In the genomic region with DNA sequence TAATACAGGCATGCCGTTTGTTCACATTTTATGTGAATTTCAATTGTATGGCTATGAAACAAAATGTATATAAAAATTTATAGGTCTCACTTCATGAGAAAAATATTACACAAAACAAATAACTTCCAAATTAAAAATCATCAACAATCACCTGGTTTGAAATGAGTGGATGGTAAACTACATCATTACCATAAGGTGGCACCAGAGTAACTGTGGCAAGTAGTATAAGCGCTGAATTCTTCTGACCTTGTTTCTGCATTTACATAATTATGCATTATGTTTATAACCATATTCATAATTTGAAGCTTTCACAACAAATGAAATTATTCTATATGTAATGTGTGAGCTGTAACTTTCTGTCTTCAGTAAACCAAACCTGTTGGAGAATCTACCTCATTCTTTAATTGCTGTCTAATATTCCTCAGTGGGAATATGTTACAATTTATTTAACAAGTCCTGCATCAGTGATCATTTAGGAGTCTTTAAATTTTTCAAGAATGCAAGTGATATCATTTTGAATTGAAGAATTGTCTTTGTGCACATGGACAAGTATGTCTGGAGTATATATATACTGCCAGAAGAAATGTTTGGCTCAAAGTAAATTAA, we compare ENCODE assay signal across 12 cellular contexts. TPM values are rescaled to one million over a fixed set of nuclear protein-coding genes. Genes with fewer than 3 reads are reported as not detected.
DNase-seq lines count a peak whose midpoint lies in the region; ATAC-seq, FAIRE-seq and TF ChIP-seq lines count a peak whose summit lies in the region.
"Had no signal": no experiment of that assay in that cellular context is flagged by ENCODE, and none has a peak within 500 bp of the region (broad histone marks: within the 10 kb centered on the region; RNA-seq: fewer than 3 reads in every experiment).

No MANE protein-coding gene starts in this region.

- ATAC-seq in Right ventricle myocardium inferior (no peak), esophagus mucosa (no peak), GM19324 (IDR thresholded peaks at IDR 0.05; ENCODE audit: low FRiP score, unreplicated experiment) (no peak)

- H3K4me1 ChIP-seq in left ventricle myocardium inferior (no peaks in the 10 kb centered on the region), ovary (ENCODE audit: insufficient read depth) (no peaks in the 10 kb centered on the region)

- peak; percentile 44 for TF ChIP-seq CTCF in left ventricle myocardium inferior (IDR thresholded peaks at IDR 0.05; ENCODE audit: borderline replicate concordance)
- peak; percentile 62 for TF ChIP-seq CTCF in LNCAP (IDR thresholded peaks at IDR 0.05)
- peak; percentile 20 for TF ChIP-seq CTCF in bronchial epithelial cell (IDR thresholded peaks at IDR 0.05; ENCODE audit: insufficient read depth, low read length, severe bottlenecking)
- no peak for TF ChIP-seq CTCF in ovary (IDR thresholded peaks at IDR 0.05)

- intact Hi-C loops in left ventricle myocardium inferior (cut with micrococcal nuclease) (no loop called here), Right ventricle myocardium inferior (cut with DNase I) (loop anchor here (5.0 to 10.0 kb wide), 2 partner anchors 175 to 342 kb away; a partner anchor contains a TSS), ovary (cut with DNase I) (no loop called here)

- no peak overlapping the region for H3K4me3 ChIP-seq in left ventricle myocardium inferior
- H3K4me3 ChIP-seq in bronchial epithelial cell (ENCODE audit: low read depth, low read length), result no peak overlapping the region
- H3K4me3 ChIP-seq in ovary, result no peak overlapping the region

- no peaks in the 10 kb centered on the region for H3K36me3 ChIP-seq in left ventricle myocardium inferior
- no peaks in the 10 kb centered on the region for H3K36me3 ChIP-seq in bronchial epithelial cell (ENCODE audit: control insufficient read depth, insufficient read depth, low read length)
- no peaks in the 10 kb centered on the region for H3K36me3 ChIP-seq in ovary

- WGBS in ovary, 3 donors, result 86 to 89% (median 87%) methylated on average over 2 of the region's 2 CpGs

- H3K27ac ChIP-seq in left ventricle myocardium inferior (replicated peaks), result no peak overlapping the region
- H3K27ac ChIP-seq in ovary, result no peak overlapping the region
- H3K27ac ChIP-seq: HL-60 had no signal

- TF ChIP-seq EP300 in ovary (IDR thresholded peaks at IDR 0.05), result no peak

- H3K27me3 ChIP-seq in left ventricle myocardium inferior (ENCODE audit: low read depth), result peaks cover 9% of the 10 kb centered on the region
- no peaks in the 10 kb centered on the region for H3K27me3 ChIP-seq in bronchial epithelial cell (ENCODE audit: control insufficient read depth, insufficient read depth, low read length)
- no peaks in the 10 kb centered on the region for H3K27me3 ChIP-seq in ovary

- H3K9me3 ChIP-seq in left ventricle myocardium inferior (replicated peaks) (no peaks in the 10 kb centered on the region), ovary (no peaks in the 10 kb centered on the region)

- no peak for TF ChIP-seq POLR2A in ovary (IDR thresholded peaks at IDR 0.05)

- DNase-seq in left ventricle myocardium inferior (no peak), Right ventricle myocardium inferior (ENCODE audit: missing footprints) (no peak), bronchial epithelial cell (ENCODE audit: low read depth) (peak; percentile 24), ovary (no peak), NCI-H128 (lab: John Stamatoyannopoulos, UW; ENCODE audit: unreplicated experiment) (no peak)
- DNase-seq: activated CD4-positive, alpha-beta T cell treated with anti-CD3 and anti-CD28 coated beads for 48 hours; amniotic stem cell; Calu3 had no signal

- no peak for FAIRE-seq in bronchial epithelial cell (lab: Jason Lieb, UNC)

RNA-seq across cellular contexts. Expression of a gene that starts 55.2 kb away (rescaled TPM):
- total RNA-seq in left ventricle myocardium inferior, result 2.4 TPM
- 3.7 TPM for total RNA-seq in Right ventricle myocardium inferior
- total RNA-seq in bronchial epithelial cell, result under 0.01 TPM in 1 of 2 replicates, not detected in the other
- 10 to 100 TPM in 4 of 7 donors, 1 to 10 TPM in 3; 2.9 to 40.4 (median 17.8) TPM for total RNA-seq in ovary
- 10 to 100 TPM; 30.8 to 38.3 TPM for polyA plus RNA-seq in ovary
- total RNA-seq in esophagus mucosa, result 6.8 TPM
- total RNA-seq: Calu3 had no signal

Comparison
In these comparisons a context has a peak if more than half of its experiments do, and no peak if none do; other contexts are left out.
1. CTCF ChIP-seq: peak in left ventricle myocardium inferior (single experiment), LNCAP (single experiment) and bronchial epithelial cell (single experiment); none in ovary (0 of 3).